Comparison of ENCODE assay signal across 25 cellular contexts in genomic region chr14:44812672-44813071, GRCh38.
DNase-seq lines count a peak whose midpoint lies in the region; ATAC-seq, FAIRE-seq and TF ChIP-seq lines count a peak whose summit lies in the region.
"Had no signal": no experiment of that assay in that cellular context is flagged by ENCODE, and none has a peak within 500 bp of the region (broad histone marks: within the 10 kb centered on the region; RNA-seq: fewer than 3 reads in every experiment).

No MANE protein-coding gene starts in this region.

- POLR2A ChIA-PET in H1 (lab: Charles Lee; ENCODE audit: partially characterized antibody), result no interaction called here

- CTCF ChIA-PET in H1 (lab: Charles Lee; ENCODE audit: partially characterized antibody), result interaction anchor here (0.6 to 1.0 kb wide), 3 partner anchors 9 to 1374 kb away, joined by 3 to 5 read pairs (median 3); no protein-coding TSS in a partner anchor

- no peaks in the 10 kb centered on the region for H3K9me3 Mint-ChIP-seq in GM23338
- no peaks in the 10 kb centered on the region for H3K9me3 Mint-ChIP-seq in mesothelial cell of epicardium
- H3K9me3 Mint-ChIP-seq: CD8-positive, alpha-beta T cell had no signal

- H3K14ac ChIP-seq in H1 (ENCODE audit: insufficient read length) (no peak overlapping the region), mesenchymal stem cell (ENCODE audit: low read length in 2 of 2) (no peak overlapping the region)

- FAIRE-seq in H1 (lab: Jason Lieb, UNC), result no peak
- FAIRE-seq: A204.1, GM12878, GM19239 had no signal

- H4K91ac ChIP-seq in H1 (replicated peaks; ENCODE audit: insufficient read length, low read length) (no peak overlapping the region), mesenchymal stem cell (ENCODE audit: low read length) (no peak overlapping the region)

- H4K5ac ChIP-seq in H1 (ENCODE audit: insufficient read length, low read depth, low read length), result no peak overlapping the region

- no peak overlapping the region for H3K56ac ChIP-seq in H1 (replicated peaks; ENCODE audit: insufficient read length, low read depth, low read length)

- no peaks in the 10 kb centered on the region; the same call in 2 of the 3 replicates for H3K4me1 Mint-ChIP-seq in GM23338
- H3K4me1 Mint-ChIP-seq in mesothelial cell of epicardium, result no peaks in the 10 kb centered on the region
- H3K4me1 Mint-ChIP-seq: B cell; CD4-positive, CD25-positive, alpha-beta regulatory T cell had no signal

- H2BK20ac ChIP-seq in H1 (ENCODE audit: low read length), result no peak overlapping the region

- DNase-seq in GM23338 (ENCODE audit: low spot score) (peak; percentile 34), NCI-H146 treated with DMSO at 0.1 percent for 48 hours (lab: John Stamatoyannopoulos, UW; ENCODE audit: unreplicated experiment) (peak; percentile 53), H1 (ENCODE audit: low read depth in 1 of 2, low spot score in 2 of 2) (no peak), mesenchymal stem cell (no peak), mesothelial cell of epicardium (ENCODE audit: low spot score in 2 of 2, unreplicated experiment in 2 of 2) (no peak), hypothalamus (lab: John Stamatoyannopoulos, UW) (no peak)
- DNase-seq in activated CD4-positive, alpha-beta T cell treated with anti-CD3 and anti-CD28 coated beads, Interleukin-2, amount 50 U/mL, for 4 hours, result no peak
- DNase-seq: Caco-2; CD4-positive, CD25-positive, alpha-beta regulatory T cell; CD8-positive, alpha-beta T cell; DMS 273 treated with DMSO at 0.1 percent for 48 hours; DMS79; EL; GDM1; GOT3; H7 had no signal

- no peaks in the 10 kb centered on the region for H3F3A ChIP-seq in GM23338 (replicated peaks; ENCODE audit: low read depth)

- H3K36me3 Mint-ChIP-seq in GM23338 (ENCODE audit: low read depth), result no peaks in the 10 kb centered on the region
- H3K36me3 Mint-ChIP-seq in mesothelial cell of epicardium, result no peaks in the 10 kb centered on the region
- H3K36me3 Mint-ChIP-seq: CD4-positive, CD25-positive, alpha-beta regulatory T cell; CD8-positive, alpha-beta T cell had no signal

- no peaks in the 10 kb centered on the region for H3K27me3 Mint-ChIP-seq in GM23338 (ENCODE audit: insufficient read depth, low read depth, poor library complexity)
- peaks cover 4% of the 10 kb centered on the region for H3K27me3 Mint-ChIP-seq in mesothelial cell of epicardium (ENCODE audit: low read depth)
- H3K27me3 Mint-ChIP-seq: CD4-positive, CD25-positive, alpha-beta regulatory T cell had no signal

- H3K9ac ChIP-seq in H1 (replicated peaks in 1 of 4; ENCODE audit: extremely low read depth in 1 of 4, low read depth in 3 of 4, low read length in 3 of 4), result no peak overlapping the region
- no peak overlapping the region for H3K9ac ChIP-seq in mesenchymal stem cell (ENCODE audit: low read length)
- H3K9ac ChIP-seq: BLaER1 had no signal

- H4K8ac ChIP-seq in H1 (ENCODE audit: extremely low read depth, insufficient read depth, low read length), result peak overlapping the region; percentile 73; the same call in 1 of the 2 replicates
- H4K8ac ChIP-seq in mesenchymal stem cell (ENCODE audit: low read length), result peak overlapping the region; percentile 49

- H3K4ac ChIP-seq in H1 (replicated peaks; ENCODE audit: insufficient read length, low read depth, low read length), result no peak overlapping the region
- H3K4ac ChIP-seq in mesenchymal stem cell (ENCODE audit: low read depth in 1 of 2, low read length in 2 of 2), result no peak overlapping the region

- TF ChIP-seq POLR2A in H1 (IDR thresholded peaks at IDR 0.05; ENCODE audit: control extremely low read depth in 1 of 2, low read depth in 2 of 2, low read length in 2 of 2), result no peak

- H2AFZ ChIP-seq in GM23338 (peak overlapping the region; percentile 34; the same call in 1 of the 2 replicates), H1 (ENCODE audit: low read length) (no peak overlapping the region), mesenchymal stem cell (ENCODE audit: low read depth, low read length) (no peak overlapping the region)

- H3K4me3 Mint-ChIP-seq in GM23338 (no peak overlapping the region), mesothelial cell of epicardium (no peak overlapping the region)
- H3K4me3 Mint-ChIP-seq: B cell; CD4-positive, CD25-positive, alpha-beta regulatory T cell; CD8-positive, alpha-beta T cell had no signal

- H3K4me1 ChIP-seq in GM23338 (ENCODE audit: insufficient read depth) (no peaks in the 10 kb centered on the region), H1 (replicated peaks in 1 of 4; ENCODE audit: control insufficient read depth in 3 of 4, insufficient read depth in 4 of 4, low read length in 3 of 4) (no peaks in the 10 kb centered on the region; a peak in 1 of 7 replicates), mesenchymal stem cell (ENCODE audit: control insufficient read depth, insufficient read depth, low read depth, low read length) (no peaks in the 10 kb centered on the region)
- H3K4me1 ChIP-seq: BLaER1, Caco-2 had no signal

- H3K27ac Mint-ChIP-seq in GM23338 (no peak overlapping the region), mesothelial cell of epicardium (no peak overlapping the region)
- H3K27ac Mint-ChIP-seq: B cell; CD4-positive, CD25-positive, alpha-beta regulatory T cell; CD8-positive, alpha-beta T cell had no signal

- no peak overlapping the region for H2BK120ac ChIP-seq in H1 (replicated peaks; ENCODE audit: low read depth, low read length)
- no peak overlapping the region for H2BK120ac ChIP-seq in mesenchymal stem cell (ENCODE audit: low read depth, low read length)

- no peak overlapping the region for H3K23ac ChIP-seq in H1 (ENCODE audit: insufficient read length)
- H3K23ac ChIP-seq in mesenchymal stem cell (ENCODE audit: low read length in 2 of 2), result no peak overlapping the region

- H3K36me3 ChIP-seq in GM23338 (ENCODE audit: insufficient read depth) (no peaks in the 10 kb centered on the region), H1 (ENCODE audit: control insufficient read depth in 2 of 4, insufficient read depth in 4 of 4, low read length in 3 of 4) (no peaks in the 10 kb centered on the region), mesenchymal stem cell (ENCODE audit: control insufficient read depth in 1 of 2, insufficient read depth in 2 of 2, low read depth in 1 of 2, low read length in 2 of 2) (no peaks in the 10 kb centered on the region)
- H3K36me3 ChIP-seq: BLaER1 had no signal

- TF ChIP-seq CTCF in GM23338 (conservative IDR thresholded peaks at IDR 0.05; ENCODE audit: low read depth in 2 of 2), result no peak
- TF ChIP-seq CTCF in H1 (IDR thresholded peaks at IDR 0.05; ENCODE audit: control extremely low read depth in 1 of 3, insufficient read depth in 1 of 3, low read depth in 1 of 3, low read length in 3 of 3), result no peak
- TF ChIP-seq CTCF in mesothelial cell of epicardium (IDR thresholded peaks at IDR 0.05; ENCODE audit: unreplicated experiment), result no peak

- 86% methylated on average over 10 of the region's 10 CpGs; no CpG with 5 or more reads in 1 of the 2 experiments for WGBS in H1 (ENCODE audit: extremely low coverage in 1 of 2, insufficient coverage in 1 of 2, insufficient read length in 1 of 2, insufficient replicate concordance in 2 of 2, low coverage in 1 of 2, low lambda C conversion rate in 2 of 2, missing lambda C conversion rate in 1 of 2), 2 experiments
- 80% methylated on average over 10 of the region's 10 CpGs for WGBS in mesenchymal stem cell

- H3K4me2 ChIP-seq in GM23338, result no peak overlapping the region
- H3K4me2 ChIP-seq in H1 (ENCODE audit: insufficient read depth in 1 of 2, low read depth in 2 of 2, low read length in 2 of 2), result no peak overlapping the region
- H3K4me2 ChIP-seq in mesenchymal stem cell (ENCODE audit: low read length, poor library complexity, severe bottlenecking), result no peak overlapping the region
- H3K4me2 ChIP-seq: BLaER1 had no signal

- no peaks in the 10 kb centered on the region; the same call in 1 of the 2 replicates for H3K9me2 ChIP-seq in GM23338 (ENCODE audit: insufficient read depth)

- H3K9me3 ChIP-seq in H1 (ENCODE audit: insufficient read depth in 2 of 2, low read depth in 1 of 2, low read length in 1 of 2) (no peaks in the 10 kb centered on the region), mesenchymal stem cell (ENCODE audit: control insufficient read depth, low read length) (no peaks in the 10 kb centered on the region)
- H3K9me3 ChIP-seq: BLaER1, Caco-2 had no signal

- H2AK5ac ChIP-seq in H1 (ENCODE audit: low read depth, low read length) (no peak overlapping the region), mesenchymal stem cell (ENCODE audit: low read length, severe bottlenecking) (no peak overlapping the region)

- H3K4me3 ChIP-seq in GM23338 (no peak overlapping the region), H1 (ENCODE audit: extremely low read depth in 1 of 4, insufficient read depth in 2 of 4, low read depth in 3 of 4, low read length in 4 of 4) (no peak overlapping the region), mesenchymal stem cell (ENCODE audit: insufficient read depth in 1 of 2, low read depth in 1 of 2, low read length in 2 of 2) (no peak overlapping the region)
- H3K4me3 ChIP-seq: BLaER1, GM12878 had no signal

- H3K18ac ChIP-seq in H1 (ENCODE audit: extremely low read depth, low read length) (no peak overlapping the region), mesenchymal stem cell (ENCODE audit: low read depth in 1 of 2, low read length in 2 of 2) (no peak overlapping the region)

- H2BK12ac ChIP-seq in H1 (ENCODE audit: low read depth, low read length) (no peak overlapping the region), mesenchymal stem cell (ENCODE audit: low read length in 2 of 2) (no peak overlapping the region)

- H3K23me2 ChIP-seq in H1 (ENCODE audit: low read depth, low read length), result no peaks in the 10 kb centered on the region

- H4K20me1 ChIP-seq in GM23338 (replicated peaks; ENCODE audit: insufficient read depth) (no peaks in the 10 kb centered on the region), H1 (replicated peaks in 1 of 2; ENCODE audit: control insufficient read depth in 1 of 2, insufficient read depth in 2 of 2, low read length in 2 of 2) (no peaks in the 10 kb centered on the region)
- H4K20me1 ChIP-seq: BLaER1 had no signal

- no peak for TF ChIP-seq RAD21 in H1 (IDR thresholded peaks at IDR 0.05 in 1 of 2, conservative IDR thresholded peaks at IDR 0.05 in 1 of 2; ENCODE audit: low read depth in 2 of 2, low read length in 2 of 2)

- H2BK5ac ChIP-seq in H1 (ENCODE audit: low read depth, low read length), result no peak overlapping the region
- no peak overlapping the region for H2BK5ac ChIP-seq in mesenchymal stem cell (ENCODE audit: low read depth, low read length, poor library complexity, severe bottlenecking)

- H3K79me1 ChIP-seq in H1 (ENCODE audit: low read depth, low read length) (no peaks in the 10 kb centered on the region), mesenchymal stem cell (replicated peaks; ENCODE audit: low read length, poor library complexity, severe bottlenecking) (no peaks in the 10 kb centered on the region)

- H2BK15ac ChIP-seq in H1 (ENCODE audit: low read length) (no peak overlapping the region), mesenchymal stem cell (ENCODE audit: low read depth, poor library complexity, severe bottlenecking) (no peak overlapping the region)

- no peak for TF ChIP-seq EP300 in H1 (IDR thresholded peaks at IDR 0.05; ENCODE audit: borderline replicate concordance in 1 of 2, low read depth in 2 of 2, low read length in 2 of 2)

- ATAC-seq in GM23338 (peak; percentile 70), GM21515 (IDR thresholded peaks at IDR 0.05; ENCODE audit: unreplicated experiment) (no peak)
- ATAC-seq: CD8-positive, alpha-beta T cell; GM12878; HCT116 had no signal

- H3K27me3 ChIP-seq in GM23338 (ENCODE audit: insufficient read depth) (no peaks in the 10 kb centered on the region), H1 (replicated peaks in 1 of 4; ENCODE audit: control insufficient read depth in 3 of 4, extremely low read depth in 1 of 4, insufficient read depth in 3 of 4, low read length in 3 of 4) (no peaks in the 10 kb centered on the region), mesenchymal stem cell (ENCODE audit: control insufficient read depth in 1 of 2, insufficient read depth in 1 of 2, low read length in 2 of 2) (no peaks in the 10 kb centered on the region)
- H3K27me3 ChIP-seq: BLaER1 had no signal

- H3K27ac ChIP-seq in GM23338 (ENCODE audit: low read depth) (no peak overlapping the region), H1 (ENCODE audit: low read depth, low read length) (no peak overlapping the region), mesenchymal stem cell (ENCODE audit: low read length, poor library complexity, severe bottlenecking) (no peak overlapping the region)
- H3K27ac ChIP-seq: 22Rv1, BLaER1, C4-2B had no signal

- no peaks in the 10 kb centered on the region for H3K79me2 ChIP-seq in GM23338 (replicated peaks; ENCODE audit: insufficient read depth)
- no peaks in the 10 kb centered on the region for H3K79me2 ChIP-seq in H1 (ENCODE audit: control insufficient read depth in 1 of 2, insufficient read depth in 2 of 2, low read length in 2 of 2)

Comparison
In these comparisons a context has a peak if more than half of its experiments do, and no peak if none do; other contexts are left out.
1. DNase-seq: peak in GM23338 (single experiment) and NCI-H146 treated with DMSO at 0.1 percent for 48 hours (single experiment); none in H1 (0 of 2), mesenchymal stem cell (single experiment), mesothelial cell of epicardium (0 of 2), hypothalamus (0 of 51) and activated CD4-positive, alpha-beta T cell treated with anti-CD3 and anti-CD28 coated beads, Interleukin-2, amount 50 U/mL, for 4 hours (0 of 2).